Comparison of ENCODE assay signal across 2 cellular contexts in the genomic region with DNA sequence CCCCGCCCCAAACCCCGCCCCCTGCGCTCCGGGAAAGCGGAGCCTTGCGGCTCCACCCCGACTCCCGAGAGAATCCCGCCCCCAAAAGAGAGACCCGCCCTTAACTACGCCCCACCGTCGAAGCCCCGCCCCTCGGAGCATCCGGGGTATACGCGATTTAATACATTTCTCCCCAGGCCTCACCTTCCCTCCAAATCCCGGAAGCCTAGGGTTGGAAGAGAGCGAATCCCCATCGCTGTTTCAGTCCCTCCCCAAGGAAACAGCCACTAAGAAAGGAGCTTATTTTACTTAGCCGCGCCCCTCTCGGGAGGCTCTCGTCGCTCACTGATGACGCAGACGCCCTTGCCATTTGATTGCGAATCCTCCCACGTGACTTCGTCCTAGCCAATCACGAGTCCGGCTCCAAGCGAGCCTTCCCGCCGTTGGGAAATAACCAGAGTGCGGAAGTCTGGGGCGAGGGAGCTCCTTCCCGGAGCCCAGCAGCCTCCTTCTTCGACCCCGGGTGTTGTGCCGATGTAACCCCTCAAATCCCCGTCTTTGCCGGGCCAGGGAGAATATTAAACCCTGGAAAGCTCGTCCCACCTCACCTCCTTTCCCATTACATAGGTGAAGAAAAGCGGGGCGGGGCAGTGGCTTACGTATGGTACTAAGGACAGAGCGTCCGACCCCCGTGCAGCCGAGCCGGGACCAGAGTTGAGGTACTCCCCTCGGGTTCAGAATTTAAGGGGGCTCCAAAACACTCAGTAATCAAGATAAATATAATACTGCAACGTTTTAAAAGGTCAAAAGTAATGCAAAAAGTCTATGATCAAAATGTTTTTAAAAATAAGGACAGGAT.
A peak's percentile ranks its signal among the peaks of the same experiment; 100 is the strongest.
TF ChIP-seq lines count a peak whose summit lies in the region.

No MANE protein-coding gene starts in this region.

TF ChIP-seq in HCT116, 20 proteins besides CTCF, POLR2A, EP300 and RAD21 (continued from another document):
- TF ChIP-seq ATF3 (IDR thresholded peaks at IDR 0.05) = no peak
- TF ChIP-seq CBX3 (IDR thresholded peaks at IDR 0.05; ENCODE audit: low read depth) = no peak
- TF ChIP-seq POLR2AphosphoS5 (IDR thresholded peaks at IDR 0.05; ENCODE audit: low read depth, low read length) = peak; percentile 97
- peak; percentile 100 for TF ChIP-seq SP1 (IDR thresholded peaks at IDR 0.05; ENCODE audit: low read depth)
- TF ChIP-seq TCF7L2 (IDR thresholded peaks at IDR 0.05; ENCODE audit: borderline replicate concordance, extremely low read depth, insufficient read depth, insufficient read length) = peak; percentile 20
- TF ChIP-seq ZBTB33 (IDR thresholded peaks at IDR 0.05; ENCODE audit: extremely low read depth, insufficient replicate concordance, low read length) = peak; percentile 19
- no peak for TF ChIP-seq ZFX (IDR thresholded peaks at IDR 0.05)
- no peak for TF ChIP-seq ZNF274 (IDR thresholded peaks at IDR 0.05; ENCODE audit: low read depth, low read length)
- TF ChIP-seq YY1 (IDR thresholded peaks at IDR 0.05; ENCODE audit: extremely low read depth, insufficient replicate concordance, low read depth, low read length) = no peak
- TF ChIP-seq ELF1 (IDR thresholded peaks at IDR 0.05; ENCODE audit: borderline replicate concordance, low read depth) = peak; percentile 98; the same call in 1 of the 2 replicates
- TF ChIP-seq EZH2 (IDR thresholded peaks at IDR 0.05) = no peak
- TF ChIP-seq CEBPB (IDR thresholded peaks at IDR 0.05; ENCODE audit: low read depth) = no peak; the same call in 1 of the 2 replicates
- TF ChIP-seq EGR1 (IDR thresholded peaks at IDR 0.05; ENCODE audit: low read depth) = no peak
- TF ChIP-seq REST (IDR thresholded peaks at IDR 0.05; ENCODE audit: low read depth) = no peak
- TF ChIP-seq JUND (IDR thresholded peaks at IDR 0.05) = no peak
- TF ChIP-seq FOSL1 (IDR thresholded peaks at IDR 0.05; ENCODE audit: low read depth) = no peak

TF ChIP-seq in neural cell, 6 proteins besides CTCF, POLR2A, EP300 and RAD21:
- TF ChIP-seq REST (IDR thresholded peaks at IDR 0.05; ENCODE audit: borderline replicate concordance) = peak; percentile 59
- TF ChIP-seq TAF1 (IDR thresholded peaks at IDR 0.05; ENCODE audit: low read depth) = peak; percentile 41
- TF ChIP-seq POLR2AphosphoS5 (IDR thresholded peaks at IDR 0.05) = peak; percentile 97
- peak; percentile 74 for TF ChIP-seq MXI1 (conservative IDR thresholded peaks at IDR 0.05; ENCODE audit: poor library complexity, severe bottlenecking)
- no peak for TF ChIP-seq EZH2 (IDR thresholded peaks at IDR 0.05; ENCODE audit: borderline replicate concordance, insufficient read depth, low read length, poor library complexity, severe bottlenecking)
- no peak for TF ChIP-seq SMC3 (conservative IDR thresholded peaks at IDR 0.05; ENCODE audit: poor library complexity)
